ENCODE assay signal across 8 cellular contexts in genomic region chr5:143051244-143052058, GRCh38.
DNase-seq lines count a peak whose midpoint lies in the region; ATAC-seq lines count a peak whose summit lies in the region.

No MANE protein-coding gene starts in this region.

- DNase-seq in Right ventricle myocardium inferior (ENCODE audit: missing footprints) (no peak), cardiac septum (ENCODE audit: low spot score) (no peak), NCI-H446 treated with DMSO at 0.1 percent for 48 hours (lab: John Stamatoyannopoulos, UW) (peak; percentile 68), caudate nucleus (lab: John Stamatoyannopoulos, UW) (no peak), myocyte (ENCODE audit: low read depth) (peak; percentile 91), HUDEP-2 (lab: John Stamatoyannopoulos, UW; ENCODE audit: unreplicated experiment in 76 of 76) (no peak), GM19238 (ENCODE audit: insufficient read length, low spot score) (no peak)

- intact Hi-C loops in Right ventricle myocardium inferior (cut with DNase I) (no loop called here), cardiac septum (cut with DNase I) (no loop called here)

- H3K27ac ChIP-seq in caudate nucleus (ENCODE audit: low read depth, low read length), result peak overlapping the region; percentile 81

- ATAC-seq in Right ventricle myocardium inferior (peak; percentile 97), HG02852 (IDR thresholded peaks at IDR 0.05; ENCODE audit: unreplicated experiment) (no peak)

Comparison
In these comparisons a context has a peak if more than half of its experiments do, and no peak if none do; other contexts are left out.
1. DNase-seq: peak in NCI-H446 treated with DMSO at 0.1 percent for 48 hours (single experiment) and myocyte (single experiment); none in Right ventricle myocardium inferior (single experiment), cardiac septum (single experiment), caudate nucleus (0 of 61), HUDEP-2 (0 of 76) and GM19238 (single experiment).